In the genomic region with DNA sequence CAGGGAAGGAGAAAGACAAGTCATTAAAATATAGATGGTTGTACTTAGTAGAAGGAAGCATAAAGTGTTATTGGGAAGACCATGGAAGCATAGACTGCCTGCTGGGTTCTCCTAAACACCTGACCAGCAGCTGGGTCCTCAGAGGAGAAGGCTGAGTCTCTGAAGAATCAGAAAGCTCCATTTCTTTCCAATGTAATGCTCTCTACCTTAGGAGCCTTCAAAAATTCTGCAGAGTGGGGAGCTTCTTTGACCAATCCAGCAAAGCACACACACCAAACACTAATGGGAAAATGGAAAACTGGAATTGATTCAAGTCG, we compare ENCODE assay signal across 9 cellular contexts. TPM values are rescaled to one million over a fixed set of nuclear protein-coding genes. Genes with fewer than 3 reads are reported as not detected.
A peak's percentile ranks its signal among the peaks of the same experiment; 100 is the strongest.
DNase-seq lines count a peak whose midpoint lies in the region; ATAC-seq, FAIRE-seq and TF ChIP-seq lines count a peak whose summit lies in the region.
"Had no signal": no experiment of that assay in that cellular context is flagged by ENCODE, and none has a peak within 500 bp of the region (broad histone marks: within the 10 kb centered on the region; RNA-seq: fewer than 3 reads in every experiment).

No MANE protein-coding gene starts in this region.

- H3K36me3 ChIP-seq in BLaER1 (no peaks in the 10 kb centered on the region), PC-3 (ENCODE audit: low read depth, low read length) (no peaks in the 10 kb centered on the region), pancreas (no peaks in the 10 kb centered on the region)

- no peak for DNase-seq in PC-3
- peak; percentile 9 for DNase-seq in epithelial cell of esophagus (ENCODE audit: low read depth)
- DNase-seq in pancreas, result no peak
- DNase-seq in Ammon's horn (ENCODE audit: low spot score), result no peak
- no peak for DNase-seq in midbrain (lab: John Stamatoyannopoulos, UW)
- DNase-seq in retina, result no peak
- DNase-seq: Right ventricle myocardium superior had no signal

- H2AFZ ChIP-seq in PC-3 (ENCODE audit: low read length), result no peak overlapping the region

- H3F3A ChIP-seq in PC-3 (ENCODE audit: low read length, unreplicated experiment), result peaks cover 24% of the 10 kb centered on the region

- H3K4me2 ChIP-seq in BLaER1 (peak overlapping the region; percentile 72), PC-3 (ENCODE audit: low read length) (peak overlapping the region; percentile 70)

- no peaks in the 10 kb centered on the region for H3K9me2 ChIP-seq in PC-3 (replicated peaks; ENCODE audit: low read length)

- BruUV-seq in PC-3 (replicated peaks; lab: Mats Ljungman, UMichigan), result TSS peak; percentile 78

- H3K79me2 ChIP-seq in PC-3 (ENCODE audit: low read length), result peaks cover 4% of the 10 kb centered on the region

- CTCF ChIA-PET in PC-3 (lab: Charles Lee), result no interaction called here

- intact Hi-C loops in PC-3 (cut with micrococcal nuclease) (loop anchor here (1.0 to 5.0 kb wide), 2 partner anchors 21 to 95 kb away; a partner anchor contains a TSS), pancreas (cut with DNase I) (no loop called here)

- H3K4me1 ChIP-seq in BLaER1 (peaks cover 28% of the 10 kb centered on the region), PC-3 (ENCODE audit: insufficient read depth, low read length) (peaks cover 57% of the 10 kb centered on the region), pancreas (peaks cover 0 to 10% (median 0%) of the 10 kb centered on the region in 3 donors)

- no peak overlapping the region for H3K4me3 ChIP-seq in BLaER1
- H3K4me3 ChIP-seq in PC-3 (ENCODE audit: low read length), result peak overlapping the region; percentile 3; the same call in 1 of the 2 replicates
- no peak overlapping the region for H3K4me3 ChIP-seq in epithelial cell of esophagus (ENCODE audit: low read length)
- H3K4me3 ChIP-seq in pancreas, result peak overlapping the region in 2 of 4 donors; percentile 5 to 13

- WGBS in pancreas, 2 donors, result 2 to 6% methylated on average over 1 of the region's 1 CpG

- ATAC-seq in PC-3 (no peak), pancreas (peak in 1 of 4 donors; percentile 39), GM19328 (IDR thresholded peaks at IDR 0.05; ENCODE audit: unreplicated experiment) (no peak)

- no peak for FAIRE-seq in pancreas (lab: Jason Lieb, UNC)

- H4K20me1 ChIP-seq in BLaER1, result no peaks in the 10 kb centered on the region
- H4K20me1 ChIP-seq in PC-3 (ENCODE audit: low read length), result no peaks in the 10 kb centered on the region

- H3K27me3 ChIP-seq in BLaER1, result no peaks in the 10 kb centered on the region
- no peaks in the 10 kb centered on the region for H3K27me3 ChIP-seq in PC-3 (ENCODE audit: low read length)
- H3K27me3 ChIP-seq in pancreas, result no peaks in the 10 kb centered on the region

- H3K9me3 ChIP-seq in BLaER1 (no peaks in the 10 kb centered on the region), PC-3 (ENCODE audit: low read length) (no peaks in the 10 kb centered on the region), pancreas (no peaks in the 10 kb centered on the region)

- TF ChIP-seq CTCF in PC-3 (conservative IDR thresholded peaks at IDR 0.05; ENCODE audit: low read depth, low read length), result no peak
- TF ChIP-seq CTCF in epithelial cell of esophagus (IDR thresholded peaks at IDR 0.05; ENCODE audit: insufficient read depth, low read depth, low read length, missing control alignments), result no peak
- no peak for TF ChIP-seq CTCF in pancreas (IDR thresholded peaks at IDR 0.05)

- H3K9ac ChIP-seq in BLaER1 (no peak overlapping the region), PC-3 (ENCODE audit: low read length) (peak overlapping the region; percentile 68)

- H3K27ac ChIP-seq in BLaER1, result no peak overlapping the region
- H3K27ac ChIP-seq in PC-3 (ENCODE audit: low read length), result peak overlapping the region; percentile 95
- H3K27ac ChIP-seq in pancreas, result peak overlapping the region; percentile 30 to 83 (median 53)

- POLR2A ChIA-PET in PC-3 (lab: Charles Lee; ENCODE audit: unreplicated experiment), result interaction anchor here (0.5 to 0.7 kb wide), 2 partner anchors 21 to 1593 kb away, joined by 3 to 4 read pairs; a partner anchor contains a TSS

RNA-seq across cellular contexts. Expression of a gene that starts 21.1 kb away (rescaled TPM):
- total RNA-seq in PC-3 (2014; rRNA removed) (28.1 and 29.9 TPM in 2 replicates), pancreas (10 to 100 TPM in 2 of 6 donors, 1 to 10 TPM in 4; 6.3 to 16.9 (median 8.5) TPM)
- 1 to 10 TPM; 3.2 to 4.6 TPM for polyA plus RNA-seq in pancreas

RNA-seq across cellular contexts. Expression of a gene that starts 38.0 kb away (rescaled TPM):
- total RNA-seq in PC-3 (2014; rRNA removed) (59.9 and 61.0 TPM in 2 replicates), pancreas (10 to 100 TPM in 2 of 6 donors, 1 to 10 TPM in 4; 8.0 to 12.8 (median 9.7) TPM)
- 10 to 100 TPM; 14.0 to 16.7 TPM for polyA plus RNA-seq in pancreas
